ENCODE assay signal across 8 cellular contexts in genomic region chr17:31313982-31314787, GRCh38. TPM values are rescaled to one million over a fixed set of nuclear protein-coding genes. Genes with fewer than 3 reads are reported as not detected.
DNase-seq lines count a peak whose midpoint lies in the region; ATAC-seq and TF ChIP-seq lines count a peak whose summit lies in the region.

Gene EVI2B, minus strand, starts transcription at chr17:31314054. Its CDS starts 8,445 bp downstream, at chr17:31305609.

- peak within 1 kb of the TSS; percentile 88 for H3K4me3 Mint-ChIP-seq in activated T-cell treated with anti-CD3 and anti-CD28 coated beads, Interleukin-2, amount 50 U/mL, for 4 hours
- peak within 1 kb of the TSS; percentile 89 for H3K4me3 Mint-ChIP-seq in dendritic cell treated with granulocyte-macrophage colony-stimulating factor and Interleukin-4, amounts not matched to agents 40 ng/mL and 50 ng/mL, for 4 days
- H3K4me3 Mint-ChIP-seq in endodermal cell: no peak within 1 kb of the TSS

- no peaks in the 10 kb centered on the region for H3K27me3 Mint-ChIP-seq in activated T-cell treated with anti-CD3 and anti-CD28 coated beads, Interleukin-2, amount 50 U/mL, for 4 hours (ENCODE audit: low read depth)
- no peaks in the 10 kb centered on the region for H3K27me3 Mint-ChIP-seq in dendritic cell treated with granulocyte-macrophage colony-stimulating factor and Interleukin-4, amounts not matched to agents 40 ng/mL and 50 ng/mL, for 4 days
- H3K27me3 Mint-ChIP-seq in endodermal cell (ENCODE audit: insufficient read depth): no peaks in the 10 kb centered on the region

- DNase-seq in activated T-cell treated with anti-CD3 and anti-CD28 coated beads, Interleukin-2, amount 50 U/mL, for 4 hours: no peak
- no peak for DNase-seq in activated T-cell treated with anti-CD3 and anti-CD28 coated beads, Interleukin-2, amount 50 U/mL, for 48 hours
- DNase-seq in sigmoid colon: no peak
- DNase-seq in endodermal cell: no peak
- DNase-seq in head of caudate nucleus: no peak
- no peak for DNase-seq in cerebellar nuclear complex (lab: John Stamatoyannopoulos, UW)

- no peaks in the 10 kb centered on the region for H4K20me1 ChIP-seq in OCI-LY1 (ENCODE audit: insufficient read depth, low read length)

- H3F3A ChIP-seq in OCI-LY1 (ENCODE audit: insufficient read depth, low read length): peaks cover 11% of the 10 kb centered on the region

- H3K4me3 ChIP-seq in OCI-LY1 (ENCODE audit: low read depth, low read length, poor library complexity, severe bottlenecking): peak within 1 kb of the TSS; percentile 58
- peak within 1 kb of the TSS in 3 of 4 donors; percentile 8 to 29 (median 11) for H3K4me3 ChIP-seq in sigmoid colon
- H3K4me3 ChIP-seq in endodermal cell (ENCODE audit: low read length): no peak within 1 kb of the TSS

- no peak for TF ChIP-seq POLR2A in sigmoid colon (IDR thresholded peaks at IDR 0.05)

- intact Hi-C loops in dendritic cell treated with granulocyte-macrophage colony-stimulating factor and Interleukin-4, amounts not matched to agents 40 ng/mL and 50 ng/mL, for 4 days (cut with micrococcal nuclease): no loop called here
- intact Hi-C loops in sigmoid colon (cut with DNase I) (no loop called here), head of caudate nucleus (cut with DNase I) (no loop called here)

- H3K4me1 ChIP-seq in OCI-LY1 (ENCODE audit: insufficient read depth, low read length, severe bottlenecking) (peaks cover 89% of the 10 kb centered on the region), sigmoid colon (peaks cover 0 to 10% (median 0%) of the 10 kb centered on the region in 4 donors), endodermal cell (ENCODE audit: control insufficient read depth, insufficient read depth, low read length) (no peaks in the 10 kb centered on the region)

- H3K9me2 ChIP-seq in OCI-LY1 (ENCODE audit: low read depth, low read length): no peaks in the 10 kb centered on the region

- H3K9me3 ChIP-seq in OCI-LY1 (ENCODE audit: low read length) (no peaks in the 10 kb centered on the region), sigmoid colon (no peaks in the 10 kb centered on the region), endodermal cell (ENCODE audit: control insufficient read depth, low read length) (no peaks in the 10 kb centered on the region)

- H3K36me3 ChIP-seq in OCI-LY1 (ENCODE audit: insufficient read depth, low read length): peaks cover 23% of the 10 kb centered on the region
- H3K36me3 ChIP-seq in sigmoid colon: no peaks in the 10 kb centered on the region
- H3K36me3 ChIP-seq in endodermal cell (ENCODE audit: control insufficient read depth, insufficient read depth, low read length): peaks cover 4% of the 10 kb centered on the region

- H3K27ac ChIP-seq in OCI-LY1 (ENCODE audit: low read depth, low read length, poor library complexity, severe bottlenecking) (peak within 1 kb of the TSS; percentile 98), sigmoid colon (peak within 1 kb of the TSS in 3 of 4 donors; percentile 4 to 42 (median 11)), endodermal cell (ENCODE audit: low read depth, low read length) (no peak within 1 kb of the TSS)

- H3K4me2 ChIP-seq in OCI-LY1 (ENCODE audit: low read length): peak within 1 kb of the TSS; percentile 91

- H3K9ac ChIP-seq in OCI-LY1 (ENCODE audit: low read length) (peak within 1 kb of the TSS; percentile 82), endodermal cell (ENCODE audit: extremely low read depth, low read length, poor library complexity, severe bottlenecking) (no peak within 1 kb of the TSS)

- peaks cover 48% of the 10 kb centered on the region for H3K79me2 ChIP-seq in OCI-LY1 (ENCODE audit: insufficient read depth, low read length)

- WGBS in sigmoid colon, 2 donors: 14 to 19% methylated on average over 3 of the region's 3 CpGs
- WGBS in endodermal cell (ENCODE audit: insufficient coverage in 1 of 2, insufficient read length in 1 of 2), 2 experiments: 100% methylated on average over 2 of the region's 3 CpGs; no CpG with 5 or more reads in 1 of the 2 experiments

- TF ChIP-seq CTCF in OCI-LY1 (IDR thresholded peaks at IDR 0.05; ENCODE audit: low read length) (no peak), sigmoid colon (IDR thresholded peaks at IDR 0.05) (no peak), endodermal cell (conservative IDR thresholded peaks at IDR 0.05) (no peak)

- peak; percentile 55 to 61 for ATAC-seq in activated T-cell treated with anti-CD3 and anti-CD28 coated beads, Interleukin-2, amount 50 U/mL, for 4 hours

- H2AFZ ChIP-seq in OCI-LY1 (ENCODE audit: low read length): no peak within 1 kb of the TSS

- H3K36me3 Mint-ChIP-seq in activated T-cell treated with anti-CD3 and anti-CD28 coated beads, Interleukin-2, amount 50 U/mL, for 4 hours (ENCODE audit: insufficient read depth): peaks cover 4% of the 10 kb centered on the region
- H3K36me3 Mint-ChIP-seq in dendritic cell treated with granulocyte-macrophage colony-stimulating factor and Interleukin-4, amounts not matched to agents 40 ng/mL and 50 ng/mL, for 4 days (ENCODE audit: low read depth): peaks cover 53% of the 10 kb centered on the region
- peaks cover 2% of the 10 kb centered on the region for H3K36me3 Mint-ChIP-seq in endodermal cell (ENCODE audit: low read depth)

- no peaks in the 10 kb centered on the region for H3K27me3 ChIP-seq in OCI-LY1 (ENCODE audit: insufficient read depth, low read length)
- no peaks in the 10 kb centered on the region for H3K27me3 ChIP-seq in sigmoid colon
- H3K27me3 ChIP-seq in endodermal cell (ENCODE audit: control insufficient read depth, insufficient read depth, low read length, poor library complexity, severe bottlenecking): no peaks in the 10 kb centered on the region

- peaks cover 51% of the 10 kb centered on the region for H3K4me1 Mint-ChIP-seq in activated T-cell treated with anti-CD3 and anti-CD28 coated beads, Interleukin-2, amount 50 U/mL, for 4 hours (ENCODE audit: low read depth)
- peaks cover 34% of the 10 kb centered on the region for H3K4me1 Mint-ChIP-seq in dendritic cell treated with granulocyte-macrophage colony-stimulating factor and Interleukin-4, amounts not matched to agents 40 ng/mL and 50 ng/mL, for 4 days (ENCODE audit: low read depth)
- peaks cover 3% of the 10 kb centered on the region for H3K4me1 Mint-ChIP-seq in endodermal cell

- no peak for TF ChIP-seq EP300 in sigmoid colon (IDR thresholded peaks at IDR 0.05)

- H3K9me3 Mint-ChIP-seq in activated T-cell treated with anti-CD3 and anti-CD28 coated beads, Interleukin-2, amount 50 U/mL, for 4 hours: no peaks in the 10 kb centered on the region
- H3K9me3 Mint-ChIP-seq in dendritic cell treated with granulocyte-macrophage colony-stimulating factor and Interleukin-4, amounts not matched to agents 40 ng/mL and 50 ng/mL, for 4 days: no peaks in the 10 kb centered on the region
- H3K9me3 Mint-ChIP-seq in endodermal cell: no peaks in the 10 kb centered on the region

- H3K27ac Mint-ChIP-seq in dendritic cell treated with granulocyte-macrophage colony-stimulating factor and Interleukin-4, amounts not matched to agents 40 ng/mL and 50 ng/mL, for 4 days: peak within 1 kb of the TSS; percentile 97
- no peak within 1 kb of the TSS for H3K27ac Mint-ChIP-seq in endodermal cell

RNA-seq across cellular contexts. Expression of gene EVI2B, which starts in this region (rescaled TPM):
- 1 to 10 TPM; 5.0 to 7.0 (median 7.0) TPM for total RNA-seq in activated T-cell treated with anti-CD3 and anti-CD28 coated beads, Interleukin-2, amount 50 U/mL, for 4 hours
- total RNA-seq in sigmoid colon: 10 to 100 TPM in 2 of 4 donors, 1 to 10 TPM in 2; 6.9 to 17.5 (median 12.9) TPM
- polyA plus RNA-seq in sigmoid colon: 10 to 100 TPM; 10.8 to 30.8 (median 15.5) TPM
- total RNA-seq in endodermal cell: not detected
- not detected for polyA plus RNA-seq in endodermal cell (2013, experiment 1 of 2)
- not detected for polyA plus RNA-seq in endodermal cell (2013, experiment 2 of 2)

Comparison
In these comparisons a context has a peak if more than half of its experiments do, and no peak if none do; other contexts are left out.
1. RNA of gene EVI2B (total RNA-seq): 6.9 to 17.5 TPM in sigmoid colon and 5.0 to 7.0 TPM in activated T-cell treated with anti-CD3 and anti-CD28 coated beads, Interleukin-2, amount 50 U/mL, for 4 hours; not detected in endodermal cell; every median in the first group is over 4 times any median in the second.